Comparison of ENCODE assay signal across 8 cellular contexts in the genomic region with DNA sequence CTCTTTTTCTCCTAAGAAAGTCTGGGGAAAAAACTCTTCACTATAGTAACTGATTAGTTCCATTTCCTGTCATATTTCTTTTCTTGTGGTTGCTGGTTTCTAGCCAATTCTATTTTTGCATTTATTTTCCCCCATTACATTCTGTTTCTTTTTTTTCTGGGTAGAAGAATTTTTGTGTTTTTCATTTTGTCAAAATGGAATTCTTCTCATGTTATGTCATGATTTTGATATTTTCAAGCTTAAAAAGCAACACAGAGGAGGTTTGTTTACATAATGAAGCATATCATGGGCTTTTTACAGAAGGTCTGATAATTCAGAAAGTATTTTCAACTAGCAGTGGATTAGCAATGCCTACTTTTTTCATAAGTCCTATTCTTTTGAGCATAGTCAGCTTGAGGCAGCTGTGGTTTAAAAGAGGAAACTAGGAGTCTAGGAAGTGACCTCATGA.
DNase-seq lines count a peak whose midpoint lies in the region; ATAC-seq and TF ChIP-seq lines count a peak whose summit lies in the region.

No MANE protein-coding gene starts in this region.

- intact Hi-C loops in psoas muscle (cut with DNase I) = no loop called here

- peak overlapping the region; percentile 39 for H3K27ac ChIP-seq in psoas muscle

- TF ChIP-seq CTCF in psoas muscle (IDR thresholded peaks at IDR 0.05) = no peak

- H3K4me3 ChIP-seq in psoas muscle = peak overlapping the region; percentile 33

- H3K27me3 ChIP-seq in psoas muscle (ENCODE audit: insufficient read depth in 3 of 3, low read length in 2 of 3) = no peaks in the 10 kb centered on the region

- H3K36me3 ChIP-seq in psoas muscle (ENCODE audit: insufficient read depth in 1 of 2, low read depth in 1 of 2) = no peaks in the 10 kb centered on the region

- DNase-seq in KBM-7 (peak; percentile 67), dedifferentiated amniotic fluid mesenchymal stem cell (ENCODE audit: extremely low spot score) (peak; percentile 96), psoas muscle (no peak), DMS53 treated with DMSO at 0.1 percent for 48 hours (lab: John Stamatoyannopoulos, UW; ENCODE audit: unreplicated experiment) (no peak), islet precursor cell (no peak), OCI-M2 (lab: John Stamatoyannopoulos, UW; ENCODE audit: unreplicated experiment) (no peak)
- no peak for DNase-seq in stimulated activated CD4-positive, alpha-beta T cell treated with anti-CD3 and anti-CD28 coated beads, Interleukin-2, amount 100 ng/mL, for 48 hours

- ATAC-seq in GM18517 (IDR thresholded peaks at IDR 0.05; ENCODE audit: unreplicated experiment) (peak; percentile 37), psoas muscle (no peak)

- in situ Hi-C loops in KBM-7 (cut with MboI; ENCODE audit: low pct_unique_long_range_greater_than_20kb, low sequenced_read_pairs) = no loop called here

- no peaks in the 10 kb centered on the region for H3K9me3 ChIP-seq in psoas muscle

- peaks cover 4% of the 10 kb centered on the region for H3K4me1 ChIP-seq in psoas muscle

Comparison
In these comparisons a context has a peak if more than half of its experiments do, and no peak if none do; other contexts are left out.
1. DNase-seq: peak in KBM-7 (single experiment) and dedifferentiated amniotic fluid mesenchymal stem cell (single experiment); none in psoas muscle (0 of 2), DMS53 treated with DMSO at 0.1 percent for 48 hours (single experiment), islet precursor cell (single experiment), stimulated activated CD4-positive, alpha-beta T cell treated with anti-CD3 and anti-CD28 coated beads, Interleukin-2, amount 100 ng/mL, for 48 hours (0 of 2) and OCI-M2 (single experiment).